Comparison of ENCODE assay signal across 1 cellular context in genomic region chr1:181028241-181029014, GRCh38.
TF ChIP-seq lines count a peak whose summit lies in the region.

No MANE protein-coding gene starts in this region.

TF ChIP-seq in IMR-90, 13 proteins besides CTCF, POLR2A, EP300 and RAD21:
- TF ChIP-seq RCOR1 (IDR thresholded peaks at IDR 0.05; ENCODE audit: insufficient replicate concordance, low read length) (no peak), BHLHE40 (IDR thresholded peaks at IDR 0.05; ENCODE audit: low read depth, low read length) (peak; percentile 48; the same call in 1 of the 2 replicates), FOS (IDR thresholded peaks at IDR 0.05; ENCODE audit: low read depth, low read length) (peak; percentile 36; the same call in 1 of the 2 replicates), USF2 (IDR thresholded peaks at IDR 0.05; ENCODE audit: low read depth, low read length) (no peak)
TF ChIP-seq in IMR-90: peak in this region for 2.
